Comparison of ENCODE assay signal across 16 cellular contexts in genomic region chr16:3785413-3785812, GRCh38.
DNase-seq lines count a peak whose midpoint lies in the region; ATAC-seq and TF ChIP-seq lines count a peak whose summit lies in the region.
"Had no signal": no experiment of that assay in that cellular context is flagged by ENCODE, and none has a peak within 500 bp of the region (broad histone marks: within the 10 kb centered on the region; RNA-seq: fewer than 3 reads in every experiment).

No MANE protein-coding gene starts in this region.

- H2BK20ac ChIP-seq in IMR-90 (ENCODE audit: low read depth, low read length) = no peak overlapping the region

- H4K91ac ChIP-seq in IMR-90 (ENCODE audit: insufficient read depth, low read depth, low read length) = no peak overlapping the region

- H3K4me2 ChIP-seq in IMR-90 (ENCODE audit: low read depth, low read length) = no peak overlapping the region

- no peak for ATAC-seq in IMR-90 (ENCODE audit: low read depth)
- no peak for ATAC-seq in HG03521 (IDR thresholded peaks at IDR 0.05; ENCODE audit: unreplicated experiment)
- no peak for ATAC-seq in HG03095 (IDR thresholded peaks at IDR 0.05; ENCODE audit: unreplicated experiment)

- H3K9me3 Mint-ChIP-seq in progenitor cell of endocrine pancreas (ENCODE audit: low read depth) = no peaks in the 10 kb centered on the region
- H3K9me3 Mint-ChIP-seq: CD4-positive, alpha-beta memory T cell; HFFc6 had no signal

- no peak overlapping the region for H3K9ac ChIP-seq in IMR-90 (ENCODE audit: low read depth, low read length)

- peaks cover 7% of the 10 kb centered on the region for H3K4me1 Mint-ChIP-seq in progenitor cell of endocrine pancreas (ENCODE audit: low read depth)

- TF ChIP-seq RAD21 in IMR-90 (IDR thresholded peaks at IDR 0.05; ENCODE audit: low read length) = no peak

- no peak overlapping the region for H3K4ac ChIP-seq in IMR-90 (ENCODE audit: low read depth, low read length)

- POLR2A ChIA-PET in IMR-90 (lab: Charles Lee; ENCODE audit: unreplicated experiment) = no interaction called here

- H3K36me3 Mint-ChIP-seq in progenitor cell of endocrine pancreas (ENCODE audit: insufficient read depth) = peaks cover 6% of the 10 kb centered on the region

- H3K4me1 ChIP-seq in IMR-90 (ENCODE audit: control insufficient read depth, insufficient read depth, low read length) = no peaks in the 10 kb centered on the region
- H3K4me1 ChIP-seq: HAP-1 had no signal

- TF ChIP-seq CTCF in IMR-90 (conservative IDR thresholded peaks at IDR 0.05; ENCODE audit: low read depth, low read length) = no peak
- no peak for TF ChIP-seq CTCF in coronary artery (IDR thresholded peaks at IDR 0.05)
- TF ChIP-seq CTCF in progenitor cell of endocrine pancreas (IDR thresholded peaks at IDR 0.05; ENCODE audit: unreplicated experiment) = no peak

- 95% methylated on average over 12 of the region's 12 CpGs; no CpG with 5 or more reads in 1 of the 2 experiments for WGBS in IMR-90 (ENCODE audit: extremely low coverage in 2 of 2, insufficient read length in 1 of 2), 2 experiments

- H3K14ac ChIP-seq in IMR-90 (replicated peaks; ENCODE audit: low read depth, low read length) = no peak overlapping the region

- peaks cover 64% of the 10 kb centered on the region for H4K20me1 ChIP-seq in IMR-90 (ENCODE audit: insufficient read depth, low read length)

- CTCF ChIA-PET in IMR-90 (lab: Yijun Ruan, JAX) = no interaction called here

- H3K27me3 Mint-ChIP-seq in progenitor cell of endocrine pancreas = no peaks in the 10 kb centered on the region
- H3K27me3 Mint-ChIP-seq: CD4-positive, alpha-beta memory T cell had no signal

- H2AK9ac ChIP-seq in IMR-90 (replicated peaks; ENCODE audit: low read depth, low read length, poor library complexity) = no peak overlapping the region

- H3K27ac ChIP-seq in IMR-90 (ENCODE audit: insufficient read depth, low read length) (no peak overlapping the region), coronary artery (no peak overlapping the region)

- H3K79me1 ChIP-seq in IMR-90 (ENCODE audit: low read depth in 1 of 2, low read length in 2 of 2) = peaks cover 46 to 87% of the 10 kb centered on the region in 2 experiments

- DNase-seq in G401 (ENCODE audit: low spot score) (peak; percentile 40), IMR-90 (no peak), coronary artery (ENCODE audit: low spot score) (peak; percentile 4), progenitor cell of endocrine pancreas (ENCODE audit: low spot score, unreplicated experiment) (no peak), NCI-H1694 (lab: John Stamatoyannopoulos, UW) (no peak), nucleus accumbens (lab: John Stamatoyannopoulos, UW) (no peak)
- DNase-seq: Calu3; CD4-positive, alpha-beta memory T cell; COR-L47; DMS53; DMS79 treated with DMSO at 0.1 percent for 48 hours; GOT3; HFFc6 had no signal

- H2BK5ac ChIP-seq in IMR-90 (ENCODE audit: low read depth, low read length, poor library complexity, severe bottlenecking) = no peak overlapping the region

- peak overlapping the region; percentile 69 for H3K27ac Mint-ChIP-seq in progenitor cell of endocrine pancreas
- H3K27ac Mint-ChIP-seq: HFFc6 had no signal

- H3K23ac ChIP-seq in IMR-90 (ENCODE audit: low read depth, low read length) = peak overlapping the region; percentile 49; the same call in 1 of the 2 replicates

- dilution Hi-C loops in IMR-90 (cut with HindIII; ENCODE audit: low sequenced_read_pairs, unreplicated experiment) = no loop called here

- H2BK15ac ChIP-seq in IMR-90 (ENCODE audit: low read depth, low read length) = no peak overlapping the region

- no peak overlapping the region for H3K4me3 Mint-ChIP-seq in progenitor cell of endocrine pancreas (ENCODE audit: low read depth)
- H3K4me3 Mint-ChIP-seq: CD4-positive, alpha-beta memory T cell; HFFc6 had no signal

- H3K18ac ChIP-seq in IMR-90 (ENCODE audit: low read depth, low read length) = no peak overlapping the region

- no peak overlapping the region for H2AK5ac ChIP-seq in IMR-90 (ENCODE audit: low read depth, low read length)

- no peak overlapping the region for H2AFZ ChIP-seq in IMR-90 (replicated peaks; ENCODE audit: low read length, poor library complexity)

- no peaks in the 10 kb centered on the region for H3K9me3 ChIP-seq in IMR-90 (ENCODE audit: control insufficient read depth, insufficient read depth, low read length)
- H3K9me3 ChIP-seq: HAP-1 had no signal

- in situ Hi-C loops in G401 (cut with HindIII; ENCODE audit: low sequenced_read_pairs) (no loop called here), IMR-90 (cut with MboI; ENCODE audit: low sequenced_read_pairs) (no loop called here)

- H4K8ac ChIP-seq in IMR-90 (ENCODE audit: low read depth in 2 of 2, low read length in 2 of 2) = no peak overlapping the region

- intact Hi-C loops in IMR-90 (cut with micrococcal nuclease) = no loop called here

- TF ChIP-seq POLR2A in IMR-90 (IDR thresholded peaks at IDR 0.05; ENCODE audit: low read depth, low read length) = no peak

- no peak overlapping the region for H3K4me3 ChIP-seq in IMR-90 (ENCODE audit: insufficient read depth, low read depth, low read length)
- no peak overlapping the region for H3K4me3 ChIP-seq in coronary artery
- H3K4me3 ChIP-seq: HAP-1 had no signal

- H4K5ac ChIP-seq in IMR-90 (ENCODE audit: low read depth, low read length) = no peak overlapping the region

- BruUV-seq in IMR-90 (replicated peaks; lab: Mats Ljungman, UMichigan) = no TSS peak

- H3K56ac ChIP-seq in IMR-90 (ENCODE audit: extremely low read depth, insufficient read depth, low read length) = no peak overlapping the region

- H2BK120ac ChIP-seq in IMR-90 (ENCODE audit: low read depth, low read length) = no peak overlapping the region

- peaks cover 21% of the 10 kb centered on the region for H3K9me1 ChIP-seq in IMR-90 (ENCODE audit: insufficient read depth, low read length)

- H3K27me3 ChIP-seq in IMR-90 (ENCODE audit: control insufficient read depth, insufficient read depth, low read length) = no peaks in the 10 kb centered on the region

- peaks cover 39% of the 10 kb centered on the region for H3K36me3 ChIP-seq in IMR-90 (ENCODE audit: control insufficient read depth, insufficient read depth, low read length)

TF ChIP-seq in IMR-90, 13 proteins besides CTCF, POLR2A, EP300 and RAD21:
- TF ChIP-seq MAFK (IDR thresholded peaks at IDR 0.05; ENCODE audit: low read depth, low read length) = no peak
- TF ChIP-seq FOS (IDR thresholded peaks at IDR 0.05; ENCODE audit: low read depth, low read length) = no peak
- no peak for TF ChIP-seq CHD1 (IDR thresholded peaks at IDR 0.05; ENCODE audit: low read depth, low read length)
- TF ChIP-seq RFX5 (IDR thresholded peaks at IDR 0.05; ENCODE audit: low read depth, low read length) = no peak
- no peak for TF ChIP-seq SMC3 (IDR thresholded peaks at IDR 0.05; ENCODE audit: low read depth, low read length)
- TF ChIP-seq USF2 (IDR thresholded peaks at IDR 0.05; ENCODE audit: low read depth, low read length) = no peak
- no peak for TF ChIP-seq ELK1 (IDR thresholded peaks at IDR 0.05; ENCODE audit: borderline replicate concordance, low read depth, low read length)
- no peak for TF ChIP-seq MXI1 (IDR thresholded peaks at IDR 0.05; ENCODE audit: borderline replicate concordance, low read depth, low read length)

Comparison
In these comparisons a context has a peak if more than half of its experiments do, and no peak if none do; other contexts are left out.
1. DNase-seq: peak in G401 (single experiment) and coronary artery (single experiment); none in IMR-90 (single experiment), progenitor cell of endocrine pancreas (single experiment), NCI-H1694 (single experiment) and nucleus accumbens (0 of 56).